Comparison of ENCODE assay signal across 22 cellular contexts in genomic region chr3:151306168-151306810, GRCh38. TPM values are rescaled to one million over a fixed set of nuclear protein-coding genes. Genes with fewer than 3 reads are reported as not detected.
DNase-seq lines count a peak whose midpoint lies in the region; ATAC-seq and TF ChIP-seq lines count a peak whose summit lies in the region.
"Had no signal": no experiment of that assay in that cellular context is flagged by ENCODE, and none has a peak within 500 bp of the region (broad histone marks: within the 10 kb centered on the region; RNA-seq: fewer than 3 reads in every experiment).

No MANE protein-coding gene starts in this region.

- no peaks in the 10 kb centered on the region for H3K27me3 ChIP-seq in RWPE2 (ENCODE audit: insufficient read depth, poor library complexity, severe bottlenecking)
- H3K27me3 ChIP-seq in esophagus (ENCODE audit: control insufficient read depth in 1 of 2, insufficient read depth in 2 of 2, low read length in 2 of 2): no peaks in the 10 kb centered on the region

- intact Hi-C loops in activated CD4-positive, alpha-beta T cell treated with anti-CD3 and anti-CD28 coated beads, Interleukin-2, amount 10 ng/mL, durations not matched to agents 24 days and 14 days (cut with micrococcal nuclease): loop anchor here (5.0 to 10.0 kb wide), 4 partner anchors 524 to 921 kb away; partner anchors contain the start of gene SIAH2

- no peak for TF ChIP-seq CTCF in RWPE2 (IDR thresholded peaks at IDR 0.05; ENCODE audit: poor library complexity, severe bottlenecking)

- H3K4me1 Mint-ChIP-seq in activated CD4-positive, alpha-beta T cell treated with anti-CD3 and anti-CD28 coated beads, Interleukin-2, amount 10 ng/mL, durations not matched to agents 24 days and 14 days: peaks cover 43% of the 10 kb centered on the region

- no peak overlapping the region for H3K4me3 ChIP-seq in RWPE2 (ENCODE audit: severe bottlenecking)
- no peak overlapping the region for H3K4me3 ChIP-seq in esophagus (ENCODE audit: low read depth in 1 of 2, low read length in 2 of 2)
- no peak overlapping the region for H3K4me3 ChIP-seq in skin epidermis

- in situ Hi-C loops in KBM-7 (cut with MboI; ENCODE audit: low pct_unique_long_range_greater_than_20kb, low sequenced_read_pairs): no loop called here

- H3K27ac ChIP-seq in RWPE2 (ENCODE audit: poor library complexity, severe bottlenecking): peak overlapping the region; percentile 99
- H3K27ac ChIP-seq in esophagus (ENCODE audit: low read depth in 2 of 2, low read length in 1 of 2): peak overlapping the region; percentile 45 to 83
- H3K27ac ChIP-seq in skin epidermis: peak overlapping the region in 16 of 21 experiments; percentile 5 to 79 (median 35)

- no peaks in the 10 kb centered on the region for H3K36me3 Mint-ChIP-seq in activated CD4-positive, alpha-beta T cell treated with anti-CD3 and anti-CD28 coated beads, Interleukin-2, amount 10 ng/mL, durations not matched to agents 24 days and 14 days (ENCODE audit: low read depth)
- H3K36me3 Mint-ChIP-seq: CD8-positive, alpha-beta memory T cell had no signal

- H3K27me3 Mint-ChIP-seq in activated CD4-positive, alpha-beta T cell treated with anti-CD3 and anti-CD28 coated beads, Interleukin-2, amount 10 ng/mL, durations not matched to agents 24 days and 14 days: peaks cover 2% of the 10 kb centered on the region
- H3K27me3 Mint-ChIP-seq: activated CD4-positive, alpha-beta T cell treated with anti-CD3 and anti-CD28 coated beads, Interleukin-2, amount 10 ng/mL, durations not matched to agents 7 days and 5 days had no signal

- H3K4me3 Mint-ChIP-seq in activated CD4-positive, alpha-beta T cell treated with anti-CD3 and anti-CD28 coated beads, Interleukin-2, amount 10 ng/mL, durations not matched to agents 24 days and 14 days: peak overlapping the region; percentile 13
- H3K4me3 Mint-ChIP-seq: activated CD4-positive, alpha-beta T cell treated with anti-CD3 and anti-CD28 coated beads, Interleukin-2, amount 10 ng/mL, durations not matched to agents 7 days and 5 days; activated naive CD8-positive, alpha-beta T cell treated with anti-CD3 and anti-CD28 coated beads, Interleukin-2, amount 10 ng/mL, durations not matched to agents 7 days and 5 days; central memory CD8-positive, alpha-beta T cell had no signal

- H3K9me3 Mint-ChIP-seq in activated CD4-positive, alpha-beta T cell treated with anti-CD3 and anti-CD28 coated beads, Interleukin-2, amount 10 ng/mL, durations not matched to agents 24 days and 14 days: peaks cover 7% of the 10 kb centered on the region
- H3K9me3 Mint-ChIP-seq: activated CD4-positive, alpha-beta T cell treated with anti-CD3 and anti-CD28 coated beads, Interleukin-2, amount 10 ng/mL, durations not matched to agents 7 days and 5 days; activated naive CD8-positive, alpha-beta T cell treated with anti-CD3 and anti-CD28 coated beads, Interleukin-2, amount 10 ng/mL, durations not matched to agents 7 days and 5 days; CD8-positive, alpha-beta memory T cell; central memory CD8-positive, alpha-beta T cell had no signal

- ATAC-seq in RWPE2 (ENCODE audit: low read depth): no peak

- H3K36me3 ChIP-seq in RWPE2 (ENCODE audit: low read depth) (peaks cover 69% of the 10 kb centered on the region), esophagus (ENCODE audit: control insufficient read depth in 2 of 2, insufficient read depth in 2 of 2, low read length in 1 of 2) (peaks cover 0 to 3% of the 10 kb centered on the region in 2 donors)

- DNase-seq in activated CD4-positive, alpha-beta T cell treated with anti-CD3 and anti-CD28 coated beads, Interleukin-2, amount 10 ng/mL, durations not matched to agents 24 days and 14 days: no peak
- no peak for DNase-seq in activated CD4-positive, alpha-beta T cell treated with anti-CD3 and anti-CD28 coated beads for 4 hours
- no peak for DNase-seq in RWPE2 (ENCODE audit: low spot score)
- no peak for DNase-seq in iPS-NIHi7 (ENCODE audit: extremely low spot score)
- no peak for DNase-seq in KBM-7
- no peak for DNase-seq in COLO829 (ENCODE audit: low spot score)
- DNase-seq: activated CD4-positive, alpha-beta T cell treated with anti-CD3 and anti-CD28 coated beads, Interleukin-2, amount 10 ng/mL, durations not matched to agents 7 days and 5 days; activated naive CD8-positive, alpha-beta T cell treated with anti-CD3 and anti-CD28 coated beads, Interleukin-2, amount 10 ng/mL, durations not matched to agents 7 days and 5 days; CD8-positive, alpha-beta memory T cell; glutamatergic neuron; H7; MV-4-11; NCI-H748 treated with DMSO at 0.1 percent for 48 hours; posterior cingulate gyrus; RPMI8226 had no signal

- H3K4me1 ChIP-seq in RWPE2 (ENCODE audit: insufficient read depth, poor library complexity, severe bottlenecking): peaks cover 90% of the 10 kb centered on the region
- H3K4me1 ChIP-seq in esophagus (ENCODE audit: control insufficient read depth in 2 of 2, insufficient read depth in 2 of 2, low read length in 1 of 2): peaks cover 4 to 5% of the 10 kb centered on the region in 2 donors

- 72 to 86% methylated on average over 6 of the region's 6 CpGs for WGBS in esophagus, 2 donors

- H3K27ac Mint-ChIP-seq in activated CD4-positive, alpha-beta T cell treated with anti-CD3 and anti-CD28 coated beads, Interleukin-2, amount 10 ng/mL, durations not matched to agents 24 days and 14 days: peak overlapping the region; percentile 80
- H3K27ac Mint-ChIP-seq: activated CD4-positive, alpha-beta T cell treated with anti-CD3 and anti-CD28 coated beads, Interleukin-2, amount 10 ng/mL, durations not matched to agents 7 days and 5 days; activated naive CD8-positive, alpha-beta T cell treated with anti-CD3 and anti-CD28 coated beads, Interleukin-2, amount 10 ng/mL, durations not matched to agents 7 days and 5 days had no signal

- no peaks in the 10 kb centered on the region for H3K9me3 ChIP-seq in RWPE2 (ENCODE audit: severe bottlenecking)
- H3K9me3 ChIP-seq in esophagus (ENCODE audit: control insufficient read depth in 2 of 2, insufficient read depth in 1 of 2, low read depth in 1 of 2, low read length in 1 of 2): no peaks in the 10 kb centered on the region

RNA-seq across cellular contexts. Expression of gene GPR87, which starts 10.3 kb away (rescaled TPM):
- 1.0 and 1.4 TPM in 2 replicates for total RNA-seq in activated CD4-positive, alpha-beta T cell treated with anti-CD3 and anti-CD28 coated beads, Interleukin-2, amount 10 ng/mL, durations not matched to agents 24 days and 14 days
- polyA plus RNA-seq in esophagus: 10 to 100 TPM; 50.2 to 75.3 TPM
- total RNA-seq: A673; activated naive CD8-positive, alpha-beta T cell treated with anti-CD3 and anti-CD28 coated beads, Interleukin-2, amount 10 ng/mL, durations not matched to agents 7 days and 5 days; HepG2 had no signal
- polyA plus RNA-seq: CD8-positive, alpha-beta memory T cell; HepG2 had no signal

RNA-seq across cellular contexts. Expression of gene P2RY13, which starts 23.1 kb away (rescaled TPM):
- not detected in 2 replicates for total RNA-seq in activated CD4-positive, alpha-beta T cell treated with anti-CD3 and anti-CD28 coated beads, Interleukin-2, amount 10 ng/mL, durations not matched to agents 24 days and 14 days
- under 1 TPM; 0.24 to 0.68 TPM for polyA plus RNA-seq in esophagus
- total RNA-seq: A673; activated CD4-positive, alpha-beta T cell treated with anti-CD3 and anti-CD28 coated beads, Interleukin-2, amount 10 ng/mL, durations not matched to agents 7 days and 5 days; activated naive CD8-positive, alpha-beta T cell treated with anti-CD3 and anti-CD28 coated beads, Interleukin-2, amount 10 ng/mL, durations not matched to agents 7 days and 5 days; CD8-positive, alpha-beta memory T cell; H7; HepG2; T-helper 1 cell treated with Interleukin-12 subunit alpha and Interleukin-12 subunit beta and Interleukin-4 antibody, amounts not matched to agents 30 ng/mL and 1 ng/mL, for 36 hours had no signal
- polyA plus RNA-seq: CD8-positive, alpha-beta memory T cell; HepG2 had no signal

RNA-seq across cellular contexts. Expression of gene P2RY14, which starts 27.9 kb away (rescaled TPM):
- total RNA-seq in activated CD4-positive, alpha-beta T cell treated with anti-CD3 and anti-CD28 coated beads, Interleukin-2, amount 10 ng/mL, durations not matched to agents 24 days and 14 days: 2.5 and 3.0 TPM in 2 replicates
- 1 to 10 TPM; 2.1 to 9.2 TPM for polyA plus RNA-seq in esophagus
- total RNA-seq: A673, H7, HepG2, kidney epithelial cell had no signal
- polyA plus RNA-seq: HepG2 had no signal

Comparison
In these comparisons a context has a peak if more than half of its experiments do, and no peak if none do; other contexts are left out.
1. H3K27ac ChIP-seq: peak in every context shown above with its lines; median percentile 99 in RWPE2; 64 in esophagus; 35 in skin epidermis.